7 cellular contexts compared by ENCODE assay signal in genomic region chr10:88952647-88953111, GRCh38. TPM values are rescaled to one million over a fixed set of nuclear protein-coding genes. Genes with fewer than 3 reads are reported as not detected.
A peak's percentile ranks its signal among the peaks of the same experiment; 100 is the strongest.
DNase-seq lines count a peak whose midpoint lies in the region; ATAC-seq and TF ChIP-seq lines count a peak whose summit lies in the region.

Gene ACTA2, minus strand, starts transcription at chr10:88952773. Its CDS starts 3,843 bp downstream, at chr10:88948930.

- H3K27me3 Mint-ChIP-seq in memory B cell (no peaks in the 10 kb centered on the region), natural killer cell (ENCODE audit: low read depth in 2 of 2) (no peaks in the 10 kb centered on the region)
- H3K27me3 Mint-ChIP-seq in T-helper 2 cell treated with Interferon-gamma antibody and Interleukin-4, amounts not matched to agents 5 μg/mL and 100 μg/mL, for 36 hours (ENCODE audit: low read depth): no peaks in the 10 kb centered on the region

- H3K9me3 ChIP-seq in duodenal mucosa (ENCODE audit: control insufficient read depth in 1 of 2, low read length in 2 of 2) (no peaks in the 10 kb centered on the region), tibial artery (no peaks in the 10 kb centered on the region)

- H3K27ac Mint-ChIP-seq in memory B cell: peak within 1 kb of the TSS; percentile 60
- no peak within 1 kb of the TSS for H3K27ac Mint-ChIP-seq in natural killer cell
- no peak within 1 kb of the TSS for H3K27ac Mint-ChIP-seq in T-helper 2 cell treated with Interferon-gamma antibody and Interleukin-4, amounts not matched to agents 5 μg/mL and 100 μg/mL, for 36 hours

- H3K9me3 Mint-ChIP-seq in memory B cell: peaks cover 3% of the 10 kb centered on the region
- no peaks in the 10 kb centered on the region for H3K9me3 Mint-ChIP-seq in natural killer cell
- H3K9me3 Mint-ChIP-seq in T-helper 2 cell treated with Interferon-gamma antibody and Interleukin-4, amounts not matched to agents 5 μg/mL and 100 μg/mL, for 36 hours: no peaks in the 10 kb centered on the region

- H3K36me3 ChIP-seq in duodenal mucosa (ENCODE audit: control insufficient read depth in 1 of 2, insufficient read depth in 2 of 2, low read length in 2 of 2): no peaks in the 10 kb centered on the region
- H3K36me3 ChIP-seq in tibial artery: peaks cover 13 to 34% (median 34%) of the 10 kb centered on the region in 3 donors

- TF ChIP-seq CTCF in tibial artery (IDR thresholded peaks at IDR 0.05) (no peak), natural killer cell (IDR thresholded peaks at IDR 0.05) (no peak)

- H3K27ac ChIP-seq in duodenal mucosa (ENCODE audit: low read depth, low read length) (peak within 1 kb of the TSS; percentile 28), tibial artery (peak within 1 kb of the TSS; percentile 88 to 89)

- intact Hi-C loops in tibial artery (cut with DNase I; ENCODE audit: low total_unique reads): no loop called here
- intact Hi-C loops in natural killer cell (cut with micrococcal nuclease): no loop called here

- H3K4me3 ChIP-seq in duodenal mucosa (ENCODE audit: low read depth in 1 of 2, low read length in 2 of 2) (peak within 1 kb of the TSS; percentile 2 to 38), tibial artery (peak within 1 kb of the TSS; percentile 68 to 72)

- H3K4me1 ChIP-seq in duodenal mucosa (ENCODE audit: control insufficient read depth in 1 of 2, insufficient read depth in 2 of 2, low read length in 2 of 2) (no peaks in the 10 kb centered on the region), tibial artery (peaks cover 0 to 42% (median 12%) of the 10 kb centered on the region in 4 donors)

- peak within 1 kb of the TSS in 1 of 2 donors; percentile 29 for H3K9ac ChIP-seq in duodenal mucosa (ENCODE audit: low read depth in 1 of 2, low read length in 2 of 2)

- H3K27me3 ChIP-seq in duodenal mucosa (ENCODE audit: control insufficient read depth in 1 of 2, insufficient read depth in 2 of 2, low read length in 2 of 2) (no peaks in the 10 kb centered on the region), tibial artery (no peaks in the 10 kb centered on the region)

- ATAC-seq in memory B cell (ENCODE audit: low read depth) (no peak), natural killer cell (no peak)

- H3K36me3 Mint-ChIP-seq in memory B cell (peaks cover 15% of the 10 kb centered on the region), natural killer cell (peaks cover 5% of the 10 kb centered on the region)
- H3K36me3 Mint-ChIP-seq in T-helper 2 cell treated with Interferon-gamma antibody and Interleukin-4, amounts not matched to agents 5 μg/mL and 100 μg/mL, for 36 hours (ENCODE audit: low read depth): no peaks in the 10 kb centered on the region

- H3K4me3 Mint-ChIP-seq in memory B cell (no peak within 1 kb of the TSS), natural killer cell (no peak within 1 kb of the TSS)
- no peak within 1 kb of the TSS for H3K4me3 Mint-ChIP-seq in T-helper 2 cell treated with Interferon-gamma antibody and Interleukin-4, amounts not matched to agents 5 μg/mL and 100 μg/mL, for 36 hours

- DNase-seq in NCI-H69 (lab: John Stamatoyannopoulos, UW) (peak; percentile 1), memory B cell (ENCODE audit: low spot score in 2 of 2) (no peak), tibial artery (peak; percentile 86 to 94), natural killer cell (no peak), NCI-H82 (lab: John Stamatoyannopoulos, UW) (no peak)
- no peak for DNase-seq in T-helper 2 cell treated with Interferon-gamma antibody and Interleukin-4, amounts not matched to agents 5 μg/mL and 100 μg/mL, for 36 hours (ENCODE audit: low spot score)

- no peaks in the 10 kb centered on the region for H3K4me1 Mint-ChIP-seq in memory B cell
- peaks cover 0 to 6% of the 10 kb centered on the region in 2 donors for H3K4me1 Mint-ChIP-seq in natural killer cell
- peaks cover 2% of the 10 kb centered on the region for H3K4me1 Mint-ChIP-seq in T-helper 2 cell treated with Interferon-gamma antibody and Interleukin-4, amounts not matched to agents 5 μg/mL and 100 μg/mL, for 36 hours (ENCODE audit: low read depth)

RNA-seq across cellular contexts. Expression of gene ACTA2, which starts in this region (rescaled TPM):
- total RNA-seq in natural killer cell: 10 to 100 TPM in 1 of 3 donors, 1 to 10 TPM in 2; 5.0 to 13.1 (median 7.4) TPM

Comparison
In these comparisons a context has a peak if more than half of its experiments do, and no peak if none do; other contexts are left out.
1. DNase-seq: peak in NCI-H69 (single experiment) and tibial artery (2 of 2); none in memory B cell (0 of 2), natural killer cell (single experiment), NCI-H82 (single experiment) and T-helper 2 cell treated with Interferon-gamma antibody and Interleukin-4, amounts not matched to agents 5 μg/mL and 100 μg/mL, for 36 hours (single experiment).